ENCODE assay signal across 18 cellular contexts in the genomic region with DNA sequence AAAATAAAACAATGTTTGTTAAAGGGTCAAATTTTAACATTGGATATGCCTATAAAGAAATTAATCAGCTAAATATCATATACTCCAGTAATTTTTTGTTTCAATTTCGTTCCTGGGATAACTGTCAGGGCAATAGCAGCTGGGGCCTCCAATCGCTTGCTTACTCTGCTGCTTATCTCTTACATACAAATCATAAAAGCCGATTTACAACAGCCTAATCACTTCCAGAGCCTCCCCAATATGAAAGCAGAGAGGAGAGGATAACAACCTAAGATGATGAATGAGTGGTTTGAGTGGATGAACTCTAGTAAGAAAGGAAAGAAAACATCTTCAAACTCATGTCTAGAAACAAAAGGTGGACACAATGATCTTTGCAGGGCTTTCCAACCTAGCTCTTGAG.
DNase-seq lines count a peak whose midpoint lies in the region; ATAC-seq and TF ChIP-seq lines count a peak whose summit lies in the region.
"Had no signal": no experiment of that assay in that cellular context is flagged by ENCODE, and none has a peak within 500 bp of the region (broad histone marks: within the 10 kb centered on the region; RNA-seq: fewer than 3 reads in every experiment).

No MANE protein-coding gene starts in this region.

- TF ChIP-seq CTCF in WERI-Rb-1 (IDR thresholded peaks at IDR 0.05; ENCODE audit: low read depth, low read length), result no peak
- no peak for TF ChIP-seq CTCF in coronary artery (IDR thresholded peaks at IDR 0.05)

- H3K27me3 Mint-ChIP-seq in memory B cell, result no peaks in the 10 kb centered on the region

- H3K36me3 Mint-ChIP-seq in memory B cell, result peaks cover 1% of the 10 kb centered on the region

- no peaks in the 10 kb centered on the region for H3K27me3 ChIP-seq in WERI-Rb-1 (ENCODE audit: insufficient read depth, low read depth, severe bottlenecking)
- H3K27me3 ChIP-seq: SJCRH30 had no signal

- H3K9me3 ChIP-seq in WERI-Rb-1 (ENCODE audit: severe bottlenecking), result no peaks in the 10 kb centered on the region
- H3K9me3 ChIP-seq: SJCRH30 had no signal

- H3K27ac Mint-ChIP-seq in memory B cell, result peak overlapping the region; percentile 35
- H3K27ac Mint-ChIP-seq: GM23338 had no signal

- no peaks in the 10 kb centered on the region for H3K9me3 Mint-ChIP-seq in memory B cell
- H3K9me3 Mint-ChIP-seq: GM23338 had no signal

- H3K4me3 Mint-ChIP-seq in memory B cell, result no peak overlapping the region
- H3K4me3 Mint-ChIP-seq: GM23338 had no signal

- peak; percentile 69 for DNase-seq in D341Med (ENCODE audit: low spot score)
- DNase-seq in NCI-H82 (lab: John Stamatoyannopoulos, UW), result peak; percentile 89
- peak; percentile 53 for DNase-seq in WERI-Rb-1
- DNase-seq in memory B cell (ENCODE audit: low spot score in 2 of 2), result no peak
- no peak for DNase-seq in activated CD8-positive, alpha-beta memory T cell treated with anti-CD3 and anti-CD28 coated beads, Interleukin-2, amount 50 U/mL, for 48 hours
- no peak for DNase-seq in coronary artery (ENCODE audit: low spot score)
- DNase-seq in activated naive CD4-positive, alpha-beta T cell (lab: John Stamatoyannopoulos, UW), result no peak
- DNase-seq: C1 segment of cervical spinal cord; GF-D8; NCI-H1092 treated with DMSO at 0.1 percent for 48 hours; NCI-H1694; NCI-H526 treated with DMSO at 0.1 percent for 48 hours; NK-92 treated with Interleukin-12 subunit alpha and Interleukin-12 subunit beta, amount 100 ng/mL, for 24 hours; SJCRH30 had no signal

- H3K4me3 ChIP-seq in WERI-Rb-1 (ENCODE audit: low read depth, low read length) (no peak overlapping the region; the same call in 1 of the 2 replicates), coronary artery (no peak overlapping the region)
- H3K4me3 ChIP-seq: GM23338, SJCRH30 had no signal

- H3K27ac ChIP-seq in WERI-Rb-1 (peak overlapping the region; percentile 73), coronary artery (no peak overlapping the region)
- H3K27ac ChIP-seq: RWPE1, SJCRH30 had no signal

- H3K36me3 ChIP-seq in WERI-Rb-1, result peaks cover 51% of the 10 kb centered on the region
- H3K36me3 ChIP-seq: SJCRH30 had no signal

- peaks cover 26% of the 10 kb centered on the region for H3K4me1 Mint-ChIP-seq in memory B cell

- no peak for ATAC-seq in memory B cell (ENCODE audit: low read depth)
- ATAC-seq in GM19328 (IDR thresholded peaks at IDR 0.05; ENCODE audit: unreplicated experiment), result no peak
- ATAC-seq: GM23338, HepG2 had no signal

Comparison
In these comparisons a context has a peak if more than half of its experiments do, and no peak if none do; other contexts are left out.
1. DNase-seq: peak in D341Med (single experiment), NCI-H82 (single experiment) and WERI-Rb-1 (single experiment); none in memory B cell (0 of 2), activated CD8-positive, alpha-beta memory T cell treated with anti-CD3 and anti-CD28 coated beads, Interleukin-2, amount 50 U/mL, for 48 hours (single experiment), coronary artery (single experiment) and activated naive CD4-positive, alpha-beta T cell (0 of 4).